Comparison of ENCODE assay signal across 24 cellular contexts in the genomic region with DNA sequence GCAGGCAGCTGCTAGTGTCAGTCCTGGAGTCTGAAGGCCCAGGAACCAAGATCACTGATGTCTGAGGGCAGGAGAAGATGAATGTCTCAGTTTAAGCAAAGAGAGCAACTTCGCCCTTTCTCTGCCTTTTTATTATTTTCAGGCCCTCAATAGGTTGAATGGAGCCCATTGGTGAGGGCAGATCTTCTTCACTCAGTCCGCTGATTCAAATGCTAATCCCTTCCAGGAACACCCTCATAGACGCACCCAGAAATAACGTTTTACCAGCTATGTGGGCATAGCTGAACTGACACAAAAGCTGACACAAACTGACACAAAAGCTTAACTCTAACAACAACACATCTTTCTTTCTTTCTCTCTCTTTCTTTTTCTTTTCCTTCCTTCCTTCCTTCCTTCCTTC.
DNase-seq lines count a peak whose midpoint lies in the region; FAIRE-seq and TF ChIP-seq lines count a peak whose summit lies in the region.
"Had no signal": no experiment of that assay in that cellular context is flagged by ENCODE, and none has a peak within 500 bp of the region (broad histone marks: within the 10 kb centered on the region; RNA-seq: fewer than 3 reads in every experiment).

No MANE protein-coding gene starts in this region.

- FAIRE-seq in H1 (lab: Jason Lieb, UNC), result no peak
- FAIRE-seq: A204.1, GM12891, GM18507 had no signal

- no peak overlapping the region for H2BK20ac ChIP-seq in H1 (ENCODE audit: low read length)

- H3K4me1 ChIP-seq in A673 (ENCODE audit: insufficient read depth, low read length, poor library complexity, severe bottlenecking) (peaks cover 6% of the 10 kb centered on the region), H1 (replicated peaks in 1 of 4; ENCODE audit: control insufficient read depth in 3 of 4, insufficient read depth in 4 of 4, low read length in 3 of 4) (peaks cover 0 to 4% (median 0%) of the 10 kb centered on the region in 4 experiments; a peak in 1 of 7 replicates)
- H3K4me1 ChIP-seq: BE2C; BLaER1 treated with 17β-estradiol and CSF1 and Interleukin-3, amounts not matched to agents 10 nM and 100 nM had no signal

- H2BK5ac ChIP-seq in H1 (ENCODE audit: low read depth, low read length), result no peak overlapping the region

- no peak overlapping the region for H3K9ac ChIP-seq in H1 (replicated peaks in 1 of 4; ENCODE audit: extremely low read depth in 1 of 4, low read depth in 3 of 4, low read length in 3 of 4)
- H3K9ac ChIP-seq: BLaER1 treated with 17β-estradiol and CSF1 and Interleukin-3, amounts not matched to agents 10 nM and 100 nM had no signal

- POLR2A ChIA-PET in A673 (lab: Charles Lee; ENCODE audit: low non-redundant PET), result no interaction called here
- POLR2A ChIA-PET in H1 (lab: Charles Lee; ENCODE audit: partially characterized antibody), result interaction anchor here (0.6 kb wide), 1 partner anchor 46 kb away, joined by 3 read pairs; no protein-coding TSS in a partner anchor
- POLR2A ChIA-PET in HEK293T (lab: Yijun Ruan, JAX), result no interaction called here

- no peak overlapping the region for H2AK5ac ChIP-seq in H1 (ENCODE audit: low read depth, low read length)

- H3K4ac ChIP-seq in H1 (replicated peaks; ENCODE audit: insufficient read length, low read depth, low read length), result peak overlapping the region; percentile 32

- peak overlapping the region in 1 of 2 experiments; percentile 24; a peak in 1 of 4 replicates for H3K4me2 ChIP-seq in H1 (ENCODE audit: insufficient read depth in 1 of 2, low read depth in 2 of 2, low read length in 2 of 2)
- H3K4me2 ChIP-seq: BLaER1 treated with 17β-estradiol and CSF1 and Interleukin-3, amounts not matched to agents 10 nM and 100 nM had no signal

- WGBS in H1 (ENCODE audit: extremely low coverage in 1 of 2, insufficient coverage in 1 of 2, insufficient read length in 1 of 2, insufficient replicate concordance in 2 of 2, low coverage in 1 of 2, low lambda C conversion rate in 2 of 2, missing lambda C conversion rate in 1 of 2), 2 experiments, result 60% methylated on average over 4 of the region's 4 CpGs; no CpG with 5 or more reads in 1 of the 2 experiments

- H4K8ac ChIP-seq in H1 (ENCODE audit: extremely low read depth, insufficient read depth, low read length), result no peak overlapping the region

- H3K56ac ChIP-seq in H1 (replicated peaks; ENCODE audit: insufficient read length, low read depth, low read length), result no peak overlapping the region

- no peak overlapping the region for H3K14ac ChIP-seq in H1 (ENCODE audit: insufficient read length)

- TF ChIP-seq RAD21 in H1 (IDR thresholded peaks at IDR 0.05 in 1 of 2, conservative IDR thresholded peaks at IDR 0.05 in 1 of 2; ENCODE audit: low read depth in 2 of 2, low read length in 2 of 2), result no peak

- H3K27ac ChIP-seq in A673 (ENCODE audit: low read depth, low read length, poor library complexity, severe bottlenecking) (peak overlapping the region; percentile 71), H1 (ENCODE audit: low read depth, low read length) (no peak overlapping the region)
- H3K27ac ChIP-seq: 22Rv1; BLaER1 treated with 17β-estradiol and CSF1 and Interleukin-3, amounts not matched to agents 10 nM and 100 nM had no signal

- CTCF ChIA-PET in A673 (lab: Charles Lee), result no interaction called here
- CTCF ChIA-PET in H1 (lab: Charles Lee; ENCODE audit: partially characterized antibody), result interaction anchor here (0.6 to 1.0 kb wide), 4 partner anchors 8 to 160 kb away, joined by 3 read pairs; no protein-coding TSS in a partner anchor
- CTCF ChIA-PET in HEK293T (lab: Yijun Ruan, JAX), result interaction anchor here (1.0 kb wide), 1 partner anchor 690 kb away, joined by 3 read pairs; no protein-coding TSS in a partner anchor

- no peak overlapping the region for H2BK120ac ChIP-seq in H1 (replicated peaks; ENCODE audit: low read depth, low read length)

- no peaks in the 10 kb centered on the region for H4K20me1 ChIP-seq in H1 (replicated peaks in 1 of 2; ENCODE audit: control insufficient read depth in 1 of 2, insufficient read depth in 2 of 2, low read length in 2 of 2)
- H4K20me1 ChIP-seq: BLaER1 treated with 17β-estradiol and CSF1 and Interleukin-3, amounts not matched to agents 10 nM and 100 nM had no signal

- no peak overlapping the region for H3K18ac ChIP-seq in H1 (ENCODE audit: extremely low read depth, low read length)

- H3K79me1 ChIP-seq in H1 (ENCODE audit: low read depth, low read length), result no peaks in the 10 kb centered on the region

- no peaks in the 10 kb centered on the region for H3K79me2 ChIP-seq in H1 (ENCODE audit: control insufficient read depth in 1 of 2, insufficient read depth in 2 of 2, low read length in 2 of 2)

- H4K5ac ChIP-seq in H1 (ENCODE audit: insufficient read length, low read depth, low read length), result no peak overlapping the region

- H3K4me3 ChIP-seq in A673 (ENCODE audit: low read depth, low read length, poor library complexity, severe bottlenecking), result no peak overlapping the region
- no peak overlapping the region for H3K4me3 ChIP-seq in H1 (ENCODE audit: extremely low read depth in 1 of 4, insufficient read depth in 2 of 4, low read depth in 3 of 4, low read length in 4 of 4)
- H3K4me3 ChIP-seq: BLaER1 treated with 17β-estradiol and CSF1 and Interleukin-3, amounts not matched to agents 10 nM and 100 nM had no signal

- no peaks in the 10 kb centered on the region for H3K9me3 ChIP-seq in A673 (ENCODE audit: low read depth, low read length, poor library complexity, severe bottlenecking)
- H3K9me3 ChIP-seq in H1 (ENCODE audit: insufficient read depth in 2 of 2, low read depth in 1 of 2, low read length in 1 of 2), result no peaks in the 10 kb centered on the region
- H3K9me3 ChIP-seq: BE2C; BLaER1 treated with 17β-estradiol and CSF1 and Interleukin-3, amounts not matched to agents 10 nM and 100 nM had no signal

- intact Hi-C loops in A673 (cut with micrococcal nuclease; ENCODE audit: unreplicated experiment), result loop anchor here (2.0 to 5.0 kb wide), 2 partner anchors 168 to 692 kb away; no protein-coding TSS in a partner anchor

- no peak for TF ChIP-seq EP300 in H1 (IDR thresholded peaks at IDR 0.05; ENCODE audit: borderline replicate concordance in 1 of 2, low read depth in 2 of 2, low read length in 2 of 2)

- no peak overlapping the region for H3K23ac ChIP-seq in H1 (ENCODE audit: insufficient read length)

- TF ChIP-seq POLR2A in H1 (IDR thresholded peaks at IDR 0.05; ENCODE audit: control extremely low read depth in 1 of 2, low read depth in 2 of 2, low read length in 2 of 2), result no peak

- H2BK15ac ChIP-seq in H1 (ENCODE audit: low read length), result no peak overlapping the region

- TF ChIP-seq CTCF in A673 (conservative IDR thresholded peaks at IDR 0.05; ENCODE audit: low read depth, low read length) (no peak), H1 (IDR thresholded peaks at IDR 0.05; ENCODE audit: control extremely low read depth in 1 of 3, insufficient read depth in 1 of 3, low read depth in 1 of 3, low read length in 3 of 3) (no peak)

- peak overlapping the region; percentile 68; the same call in 1 of the 2 replicates for H2AFZ ChIP-seq in H1 (ENCODE audit: low read length)

- no peak overlapping the region for H2BK12ac ChIP-seq in H1 (ENCODE audit: low read depth, low read length)

- H3K23me2 ChIP-seq in H1 (ENCODE audit: low read depth, low read length), result no peaks in the 10 kb centered on the region

- DNase-seq in A673 (ENCODE audit: low spot score) (peak; percentile 68), LHCN-M2 (ENCODE audit: low read depth) (peak; percentile 5), H1 (ENCODE audit: low read depth in 1 of 2, low spot score in 2 of 2) (no peak), myocyte (ENCODE audit: low read depth) (peak; percentile 18), COR-L47 (lab: John Stamatoyannopoulos, UW) (no peak), HEK293T (ENCODE audit: extremely low spot score) (no peak)
- no peak for DNase-seq in activated CD4-positive, CD25-positive, alpha-beta regulatory T cell treated with anti-CD3 and anti-CD28 coated beads, Interleukin-2, amount 50 U/mL, for 72 hours
- DNase-seq: ACHN; AML-193; BE2C; Calu3; CD4-positive, alpha-beta T cell; CD8-positive, alpha-beta memory T cell; DMS53; DMS79 treated with DMSO at 0.1 percent for 48 hours; GF-D8; GOT3; H7; HFFc6 had no signal

- no TSS peak for BruUV-seq in A673 (replicated peaks; lab: Mats Ljungman, UMichigan)

- H3K36me3 ChIP-seq in A673 (ENCODE audit: insufficient read depth, low read length, poor library complexity, severe bottlenecking), result no peaks in the 10 kb centered on the region
- no peaks in the 10 kb centered on the region for H3K36me3 ChIP-seq in H1 (ENCODE audit: control insufficient read depth in 2 of 4, insufficient read depth in 4 of 4, low read length in 3 of 4)
- H3K36me3 ChIP-seq: BE2C; BLaER1 treated with 17β-estradiol and CSF1 and Interleukin-3, amounts not matched to agents 10 nM and 100 nM had no signal

- peak overlapping the region; percentile 34 for H4K91ac ChIP-seq in H1 (replicated peaks; ENCODE audit: insufficient read length, low read length)

- H3K27me3 ChIP-seq in A673 (replicated peaks; ENCODE audit: insufficient read depth, low read depth, low read length, poor library complexity) (no peaks in the 10 kb centered on the region), H1 (replicated peaks in 1 of 4; ENCODE audit: control insufficient read depth in 3 of 4, extremely low read depth in 1 of 4, insufficient read depth in 3 of 4, low read length in 3 of 4) (no peaks in the 10 kb centered on the region)
- H3K27me3 ChIP-seq: BE2C; BLaER1 treated with 17β-estradiol and CSF1 and Interleukin-3, amounts not matched to agents 10 nM and 100 nM had no signal

TF ChIP-seq in H1, 55 proteins besides CTCF, POLR2A, EP300 and RAD21 (continues in another document):
- TF ChIP-seq EZH2 (IDR thresholded peaks at IDR 0.05; ENCODE audit: low read depth, low read length, severe bottlenecking), result no peak
- no peak for TF ChIP-seq CHD1 (IDR thresholded peaks at IDR 0.05; ENCODE audit: low read depth, low read length)
- no peak for TF ChIP-seq TEAD4 (IDR thresholded peaks at IDR 0.05; ENCODE audit: low read depth, low read length)
- TF ChIP-seq CEBPB (IDR thresholded peaks at IDR 0.05; ENCODE audit: low read depth, low read length), result no peak
- no peak for TF ChIP-seq JUN (IDR thresholded peaks at IDR 0.05; ENCODE audit: low read depth, low read length)
- TF ChIP-seq POU5F1 (IDR thresholded peaks at IDR 0.05; ENCODE audit: low read depth, low read length), result no peak
- TF ChIP-seq HDAC2 (IDR thresholded peaks at IDR 0.05; ENCODE audit: borderline replicate concordance in 1 of 2, low read depth in 2 of 2, low read length in 2 of 2), result no peak

TF ChIP-seq in HEK293T, 16 proteins besides CTCF, POLR2A, EP300 and RAD21 (continues in another document):
- TF ChIP-seq HDGF (IDR thresholded peaks at IDR 0.05; ENCODE audit: borderline replicate concordance), result no peak
- TF ChIP-seq SUZ12 (IDR thresholded peaks at IDR 0.05), result no peak
- TF ChIP-seq FOXM1 (IDR thresholded peaks at IDR 0.05; ENCODE audit: borderline replicate concordance), result no peak
- TF ChIP-seq SP1 (IDR thresholded peaks at IDR 0.05), result no peak
- TF ChIP-seq TARDBP (IDR thresholded peaks at IDR 0.05), result no peak
- no peak for TF ChIP-seq FOXK2 (IDR thresholded peaks at IDR 0.05)
- TF ChIP-seq FOXA1 (IDR thresholded peaks at IDR 0.05), result no peak
- TF ChIP-seq ZNF384 (IDR thresholded peaks at IDR 0.05), result no peak
- no peak for TF ChIP-seq LEF1 (IDR thresholded peaks at IDR 0.05; ENCODE audit: borderline replicate concordance)
- TF ChIP-seq ARNT (IDR thresholded peaks at IDR 0.05), result no peak
- TF ChIP-seq ELF4 (IDR thresholded peaks at IDR 0.05), result no peak

Comparison
In these comparisons a context has a peak if more than half of its experiments do, and no peak if none do; other contexts are left out.
1. DNase-seq: peak in A673 (single experiment), LHCN-M2 (single experiment) and myocyte (single experiment); none in H1 (0 of 2), COR-L47 (single experiment), activated CD4-positive, CD25-positive, alpha-beta regulatory T cell treated with anti-CD3 and anti-CD28 coated beads, Interleukin-2, amount 50 U/mL, for 72 hours (single experiment) and HEK293T (single experiment).